18 cellular contexts compared by ENCODE assay signal in genomic region chr11:16335236-16335962, GRCh38. TPM values are rescaled to one million over a fixed set of nuclear protein-coding genes. Genes with fewer than 3 reads are reported as not detected.
"Had no signal": no experiment of that assay in that cellular context is flagged by ENCODE, and none has a peak within 500 bp of the region (broad histone marks: within the 10 kb centered on the region; RNA-seq: fewer than 3 reads in every experiment).

No MANE protein-coding gene starts in this region.

- ATAC-seq: naive thymus-derived CD8-positive, alpha-beta T cell; psoas muscle; stimulated activated naive CD8-positive, alpha-beta T cell treated with anti-CD3 and anti-CD28 coated beads, Interleukin-15, amount 100 ng/mL, for 72 hours had no signal

- H3K4me2 ChIP-seq: smooth muscle cell had no signal

- H3K36me3 ChIP-seq: ascending aorta, breast epithelium, esophagus squamous epithelium, right lobe of liver had no signal

- H3K36me3 Mint-ChIP-seq: naive thymus-derived CD8-positive, alpha-beta T cell had no signal

- H3K27ac Mint-ChIP-seq: activated CD4-positive, alpha-beta memory T cell treated with anti-CD3 and anti-CD28 coated beads, Interleukin-2, amount 10 ng/mL, durations not matched to agents 7 days and 5 days; activated T-cell treated with anti-CD3 and anti-CD28 coated beads, Interleukin-2, amount 50 U/mL, for 24 hours; naive thymus-derived CD8-positive, alpha-beta T cell; stimulated activated naive CD8-positive, alpha-beta T cell treated with anti-CD3 and anti-CD28 coated beads, Interleukin-15, amount 100 ng/mL, for 72 hours had no signal

- H3K4me3 Mint-ChIP-seq: activated CD4-positive, alpha-beta memory T cell treated with anti-CD3 and anti-CD28 coated beads, Interleukin-2, amount 10 ng/mL, durations not matched to agents 7 days and 5 days; activated T-cell treated with anti-CD3 and anti-CD28 coated beads, Interleukin-2, amount 50 U/mL, for 24 hours; naive thymus-derived CD8-positive, alpha-beta T cell; stimulated activated naive CD8-positive, alpha-beta T cell treated with anti-CD3 and anti-CD28 coated beads, Interleukin-15, amount 100 ng/mL, for 72 hours had no signal

- DNase-seq: activated CD4-positive, alpha-beta memory T cell treated with anti-CD3 and anti-CD28 coated beads, Interleukin-2, amount 10 ng/mL, durations not matched to agents 7 days and 5 days; activated CD4-positive, alpha-beta T cell treated with anti-CD3 and anti-CD28 coated beads for 48 hours; activated CD4-positive, CD25-positive, alpha-beta regulatory T cell; activated effector memory CD4-positive, alpha-beta T cell treated with Interleukin-2 at 50 U/mL for 16 hours; activated naive CD4-positive, alpha-beta T cell treated with anti-CD3 and anti-CD28 coated beads, Interleukin-2, amount 50 U/mL, for 16 hours; activated T-cell treated with anti-CD3 and anti-CD28 coated beads, Interleukin-2, amount 50 U/mL, for 24 hours; effector CD4-positive, alpha-beta T cell; esophagus squamous epithelium; naive thymus-derived CD8-positive, alpha-beta T cell; psoas muscle; right lobe of liver; stimulated activated CD4-positive, alpha-beta T cell treated with anti-CD3 and anti-CD28 coated beads, Interleukin-4, amount 100 ng/mL, for 1 hour; stimulated activated naive CD8-positive, alpha-beta T cell treated with anti-CD3 and anti-CD28 coated beads, Interleukin-15, amount 100 ng/mL, for 72 hours; T-helper 1 cell; T-helper 9 cell had no signal

- H3K9me3 ChIP-seq: ascending aorta, breast epithelium, esophagus squamous epithelium, psoas muscle, right lobe of liver had no signal

- H3K4me1 ChIP-seq: ascending aorta, breast epithelium, right lobe of liver had no signal

- H3K4me3 ChIP-seq: ascending aorta, breast epithelium, esophagus squamous epithelium, psoas muscle, right lobe of liver, smooth muscle cell had no signal

- H3K27me3 Mint-ChIP-seq: activated CD4-positive, alpha-beta memory T cell treated with anti-CD3 and anti-CD28 coated beads, Interleukin-2, amount 10 ng/mL, durations not matched to agents 7 days and 5 days; activated T-cell treated with anti-CD3 and anti-CD28 coated beads, Interleukin-2, amount 50 U/mL, for 24 hours; naive thymus-derived CD8-positive, alpha-beta T cell; stimulated activated naive CD8-positive, alpha-beta T cell treated with anti-CD3 and anti-CD28 coated beads, Interleukin-15, amount 100 ng/mL, for 72 hours had no signal

- H3K4me1 Mint-ChIP-seq: activated CD4-positive, alpha-beta memory T cell treated with anti-CD3 and anti-CD28 coated beads, Interleukin-2, amount 10 ng/mL, durations not matched to agents 7 days and 5 days; naive thymus-derived CD8-positive, alpha-beta T cell; stimulated activated naive CD8-positive, alpha-beta T cell treated with anti-CD3 and anti-CD28 coated beads, Interleukin-15, amount 100 ng/mL, for 72 hours had no signal

- H3K27me3 ChIP-seq: ascending aorta, breast epithelium, esophagus squamous epithelium, right lobe of liver had no signal

- H3K27ac ChIP-seq: ascending aorta, breast epithelium, esophagus squamous epithelium, psoas muscle, right lobe of liver had no signal

RNA-seq across cellular contexts. Expression of gene SOX6, which starts 20.9 kb away (rescaled TPM):
- total RNA-seq: activated CD4-positive, alpha-beta memory T cell treated with anti-CD3 and anti-CD28 coated beads, Interleukin-2, amount 10 ng/mL, durations not matched to agents 7 days and 5 days; naive thymus-derived CD8-positive, alpha-beta T cell had no signal
